ENCODE assay signal across 24 cellular contexts in genomic region chr1:17669866-17670451, GRCh38.
A peak's percentile ranks its signal among the peaks of the same experiment; 100 is the strongest.
DNase-seq lines count a peak whose midpoint lies in the region; ATAC-seq, FAIRE-seq and TF ChIP-seq lines count a peak whose summit lies in the region.
"Had no signal": no experiment of that assay in that cellular context is flagged by ENCODE, and none has a peak within 500 bp of the region (broad histone marks: within the 10 kb centered on the region; RNA-seq: fewer than 3 reads in every experiment).

No MANE protein-coding gene starts in this region.

- peak overlapping the region; percentile 31; the same call in 1 of the 2 replicates for H4K8ac ChIP-seq in H1 (ENCODE audit: extremely low read depth, insufficient read depth, low read length)

- intact Hi-C loops in CD14-positive monocyte (cut with micrococcal nuclease) = loop anchor here in 1 of 2 donors (10.0 kb wide), 1 partner anchor 155 kb away; no protein-coding TSS in a partner anchor
- intact Hi-C loops in left ventricle myocardium superior (cut with micrococcal nuclease) = no loop called here
- intact Hi-C loops in adrenal gland (cut with DNase I) = loop anchor here (10.0 kb wide), 2 partner anchors 155 to 425 kb away; no protein-coding TSS in a partner anchor

- H2BK20ac ChIP-seq in H1 (ENCODE audit: low read length) = no peak overlapping the region

- H3K36me3 Mint-ChIP-seq in CD14-positive monocyte = peaks cover 64 to 87% of the 10 kb centered on the region in 2 donors
- H3K36me3 Mint-ChIP-seq in activated T-helper 17 cell treated with anti-CD3 and anti-CD28 coated beads, Interleukin-2, amount 50 U/mL, for 72 hours (ENCODE audit: low read depth) = no peaks in the 10 kb centered on the region
- H3K36me3 Mint-ChIP-seq: activated naive CD8-positive, alpha-beta T cell treated with anti-CD3 and anti-CD28 coated beads, Interleukin-2, amount 10 ng/mL, durations not matched to agents 7 days and 5 days; naive thymus-derived CD8-positive, alpha-beta T cell had no signal

- no peaks in the 10 kb centered on the region for H3F3A ChIP-seq in GM23248 (ENCODE audit: insufficient read depth)

- no peaks in the 10 kb centered on the region for H3K23me2 ChIP-seq in H1 (ENCODE audit: low read depth, low read length)

- no peak overlapping the region for H2BK5ac ChIP-seq in H1 (ENCODE audit: low read depth, low read length)

- H3K79me1 ChIP-seq in H1 (ENCODE audit: low read depth, low read length) = peaks cover 2% of the 10 kb centered on the region; the same call in 1 of the 2 replicates

- no peak overlapping the region for H3K4me3 ChIP-seq in H1 (ENCODE audit: extremely low read depth in 1 of 4, insufficient read depth in 2 of 4, low read depth in 3 of 4, low read length in 4 of 4)
- no peak overlapping the region for H3K4me3 ChIP-seq in osteoblast (ENCODE audit: insufficient read depth, low read length)
- no peak overlapping the region for H3K4me3 ChIP-seq in GM23248
- no peak overlapping the region for H3K4me3 ChIP-seq in adrenal gland
- H3K4me3 ChIP-seq: hepatocyte, pancreas had no signal

- CTCF ChIA-PET in H1 (lab: Charles Lee; ENCODE audit: partially characterized antibody) = interaction anchor here (0.5 to 3.4 kb wide), 21 partner anchors 9 to 315 kb away, joined by 3 to 14 read pairs (median 4); no protein-coding TSS in a partner anchor

- H3K4me1 ChIP-seq in H1 (replicated peaks in 1 of 4; ENCODE audit: control insufficient read depth in 3 of 4, insufficient read depth in 4 of 4, low read length in 3 of 4) (peaks cover 0 to 19% (median 7%) of the 10 kb centered on the region in 4 experiments; a peak in 5 of 7 replicates), osteoblast (ENCODE audit: insufficient read depth, low read length) (no peaks in the 10 kb centered on the region), GM23248 (ENCODE audit: insufficient read depth) (no peaks in the 10 kb centered on the region), adrenal gland (replicated peaks in 1 of 2) (no peaks in the 10 kb centered on the region)
- H3K4me1 ChIP-seq: pancreas had no signal

- no peak overlapping the region for H3K4ac ChIP-seq in H1 (replicated peaks; ENCODE audit: insufficient read length, low read depth, low read length)

- H3K27ac ChIP-seq in H1 (ENCODE audit: low read depth, low read length) (no peak overlapping the region), osteoblast (ENCODE audit: low read depth, low read length) (no peak overlapping the region), GM23248 (no peak overlapping the region), adrenal gland (no peak overlapping the region)
- H3K27ac ChIP-seq: C4-2B, hepatocyte, pancreas had no signal

- TF ChIP-seq CTCF in CD14-positive monocyte (IDR thresholded peaks at IDR 0.05) (no peak), H1 (IDR thresholded peaks at IDR 0.05; ENCODE audit: control extremely low read depth in 1 of 3, insufficient read depth in 1 of 3, low read depth in 1 of 3, low read length in 3 of 3) (no peak), osteoblast (IDR thresholded peaks at IDR 0.05; ENCODE audit: extremely low read depth, low read depth, low read length) (no peak), adrenal gland (IDR thresholded peaks at IDR 0.05) (no peak)

- H3K14ac ChIP-seq in H1 (ENCODE audit: insufficient read length) = no peak overlapping the region

- no peak overlapping the region for H2AK5ac ChIP-seq in H1 (ENCODE audit: low read depth, low read length)

- no peak for FAIRE-seq in H1 (lab: Jason Lieb, UNC)
- FAIRE-seq: pancreas had no signal

- 93% methylated on average over 26 of the region's 26 CpGs; no CpG with 5 or more reads in 1 of the 2 experiments for WGBS in H1 (ENCODE audit: extremely low coverage in 1 of 2, insufficient coverage in 1 of 2, insufficient read length in 1 of 2, insufficient replicate concordance in 2 of 2, low coverage in 1 of 2, low lambda C conversion rate in 2 of 2, missing lambda C conversion rate in 1 of 2), 2 experiments
- WGBS in GM23248 (ENCODE audit: low coverage in 1 of 2, low lambda C conversion rate in 2 of 2, missing lambda C conversion rate in 2 of 2), 2 experiments = 82 to 86% methylated on average over 25 to 26 of the region's 26 CpGs
- 91 to 92% (median 92%) methylated on average over 22 to 26 of the region's 26 CpGs for WGBS in adrenal gland, 4 donors

- H3K4me3 Mint-ChIP-seq in CD14-positive monocyte = no peak overlapping the region
- H3K4me3 Mint-ChIP-seq in activated T-helper 17 cell treated with anti-CD3 and anti-CD28 coated beads, Interleukin-2, amount 50 U/mL, for 72 hours = no peak overlapping the region
- H3K4me3 Mint-ChIP-seq: activated naive CD8-positive, alpha-beta T cell treated with anti-CD3 and anti-CD28 coated beads, Interleukin-2, amount 10 ng/mL, durations not matched to agents 7 days and 5 days; naive thymus-derived CD8-positive, alpha-beta T cell; T-helper 2 cell treated with Interferon-gamma antibody and Interleukin-4, amounts not matched to agents 5 μg/mL and 100 μg/mL, for 36 hours had no signal

- TF ChIP-seq EP300 in H1 (IDR thresholded peaks at IDR 0.05; ENCODE audit: borderline replicate concordance in 1 of 2, low read depth in 2 of 2, low read length in 2 of 2) = no peak

- in situ Hi-C loops in GM23248 (cut with MboI) = loop anchor here (10.0 to 25.0 kb wide), 4 partner anchors 155 to 917 kb away; no protein-coding TSS in a partner anchor

- H3K4me2 ChIP-seq in H1 (ENCODE audit: insufficient read depth in 1 of 2, low read depth in 2 of 2, low read length in 2 of 2) (no peak overlapping the region), osteoblast (ENCODE audit: insufficient read depth, low read length) (no peak overlapping the region), GM23248 (ENCODE audit: unreplicated experiment) (no peak overlapping the region)
- H3K4me2 ChIP-seq: hepatocyte had no signal

- H3K36me3 ChIP-seq in H1 (ENCODE audit: control insufficient read depth in 2 of 4, insufficient read depth in 4 of 4, low read length in 3 of 4) = peaks cover 0 to 13% (median 8%) of the 10 kb centered on the region in 4 experiments; a peak in 4 of 8 replicates
- peaks cover 13% of the 10 kb centered on the region for H3K36me3 ChIP-seq in osteoblast (ENCODE audit: insufficient read depth, low read length)
- H3K36me3 ChIP-seq in GM23248 (ENCODE audit: low read depth) = no peaks in the 10 kb centered on the region; the same call in 1 of the 2 replicates
- H3K36me3 ChIP-seq in adrenal gland (replicated peaks in 1 of 2) = peaks cover 0 to 26% of the 10 kb centered on the region in 2 donors

- H2BK15ac ChIP-seq in H1 (ENCODE audit: low read length) = no peak overlapping the region

- peak overlapping the region in 5 of 7 donors; percentile 14 to 86 (median 41) for H3K27ac Mint-ChIP-seq in CD14-positive monocyte
- no peak overlapping the region for H3K27ac Mint-ChIP-seq in activated T-helper 17 cell treated with anti-CD3 and anti-CD28 coated beads, Interleukin-2, amount 50 U/mL, for 72 hours
- H3K27ac Mint-ChIP-seq: activated naive CD8-positive, alpha-beta T cell treated with anti-CD3 and anti-CD28 coated beads, Interleukin-2, amount 10 ng/mL, durations not matched to agents 7 days and 5 days; naive thymus-derived CD8-positive, alpha-beta T cell; T-helper 2 cell treated with Interferon-gamma antibody and Interleukin-4, amounts not matched to agents 5 μg/mL and 100 μg/mL, for 36 hours had no signal

- H3K9me2 ChIP-seq in GM23248 (ENCODE audit: insufficient read depth) = no peaks in the 10 kb centered on the region

- H3K9me3 ChIP-seq in H1 (ENCODE audit: insufficient read depth in 2 of 2, low read depth in 1 of 2, low read length in 1 of 2) (no peaks in the 10 kb centered on the region), osteoblast (ENCODE audit: low read depth, low read length) (no peaks in the 10 kb centered on the region), GM23248 (ENCODE audit: low read depth) (no peaks in the 10 kb centered on the region), adrenal gland (replicated peaks in 1 of 3) (no peaks in the 10 kb centered on the region)
- H3K9me3 ChIP-seq: pancreas had no signal

- DNase-seq in CD14-positive monocyte (ENCODE audit: low spot score) (no peak), H1 (ENCODE audit: low read depth in 1 of 2, low spot score in 2 of 2) (no peak), left ventricle myocardium superior (peak; percentile 70), osteoblast (ENCODE audit: insufficient read length, low spot score, missing footprints) (peak; percentile 70), GM23248 (no peak), adrenal gland (no peak)
- DNase-seq in activated CD4-positive, alpha-beta T cell treated with anti-CD3 and anti-CD28 coated beads, Interleukin-2, amount 50 U/mL, for 48 hours = no peak
- DNase-seq: activated CD4-positive, alpha-beta T cell treated with anti-CD3 and anti-CD28 coated beads, Interleukin-2, amount 50 U/mL, for 4 hours; activated CD8-positive, alpha-beta memory T cell treated with anti-CD3 and anti-CD28 coated beads, Interleukin-2, amount 50 U/mL, for 48 hours; activated effector memory CD4-positive, alpha-beta T cell treated with Interleukin-2 at 50 U/mL for 16 hours; activated naive CD8-positive, alpha-beta T cell treated with anti-CD3 and anti-CD28 coated beads, Interleukin-2, amount 10 ng/mL, durations not matched to agents 7 days and 5 days; cortex of kidney; KG1; mammary epithelial cell; naive thymus-derived CD8-positive, alpha-beta T cell; NCI-H1694 treated with DMSO at 0.1 percent for 48 hours; NCI-H526 treated with DMSO at 0.1 percent for 48 hours; pancreas had no signal

- H2AFZ ChIP-seq in H1 (ENCODE audit: low read length) (no peak overlapping the region), osteoblast (ENCODE audit: low read length) (no peak overlapping the region), GM23248 (no peak overlapping the region)
- H2AFZ ChIP-seq: hepatocyte had no signal

- H4K20me1 ChIP-seq in H1 (replicated peaks in 1 of 2; ENCODE audit: control insufficient read depth in 1 of 2, insufficient read depth in 2 of 2, low read length in 2 of 2) = peaks cover 5 to 9% of the 10 kb centered on the region in 2 experiments
- H4K20me1 ChIP-seq in osteoblast (ENCODE audit: insufficient read depth, low read length) = peaks cover 28% of the 10 kb centered on the region
- no peaks in the 10 kb centered on the region for H4K20me1 ChIP-seq in GM23248 (ENCODE audit: insufficient read depth)

- H4K91ac ChIP-seq in H1 (replicated peaks; ENCODE audit: insufficient read length, low read length) = no peak overlapping the region

- H2BK12ac ChIP-seq in H1 (ENCODE audit: low read depth, low read length) = no peak overlapping the region

- H3K9me3 Mint-ChIP-seq in CD14-positive monocyte = peaks cover 0 to 2% (median 0%) of the 10 kb centered on the region in 7 donors
- no peaks in the 10 kb centered on the region for H3K9me3 Mint-ChIP-seq in activated T-helper 17 cell treated with anti-CD3 and anti-CD28 coated beads, Interleukin-2, amount 50 U/mL, for 72 hours
- H3K9me3 Mint-ChIP-seq: activated naive CD8-positive, alpha-beta T cell treated with anti-CD3 and anti-CD28 coated beads, Interleukin-2, amount 10 ng/mL, durations not matched to agents 7 days and 5 days; naive thymus-derived CD8-positive, alpha-beta T cell; T-helper 2 cell treated with Interferon-gamma antibody and Interleukin-4, amounts not matched to agents 5 μg/mL and 100 μg/mL, for 36 hours had no signal

- H3K56ac ChIP-seq in H1 (replicated peaks; ENCODE audit: insufficient read length, low read depth, low read length) = no peak overlapping the region

- no peaks in the 10 kb centered on the region for H3K27me3 ChIP-seq in H1 (replicated peaks in 1 of 4; ENCODE audit: control insufficient read depth in 3 of 4, extremely low read depth in 1 of 4, insufficient read depth in 3 of 4, low read length in 3 of 4)
- no peaks in the 10 kb centered on the region for H3K27me3 ChIP-seq in osteoblast (ENCODE audit: insufficient read depth, low read length)
- no peaks in the 10 kb centered on the region for H3K27me3 ChIP-seq in GM23248 (replicated peaks; ENCODE audit: insufficient read depth)
- no peaks in the 10 kb centered on the region for H3K27me3 ChIP-seq in adrenal gland
- H3K27me3 ChIP-seq: hepatocyte, pancreas had no signal

- H2BK120ac ChIP-seq in H1 (replicated peaks; ENCODE audit: low read depth, low read length) = no peak overlapping the region

- no peak for TF ChIP-seq POLR2A in H1 (IDR thresholded peaks at IDR 0.05; ENCODE audit: control extremely low read depth in 1 of 2, low read depth in 2 of 2, low read length in 2 of 2)
- no peak for TF ChIP-seq POLR2A in adrenal gland (IDR thresholded peaks at IDR 0.05)

- no peaks in the 10 kb centered on the region for H3K79me2 ChIP-seq in H1 (ENCODE audit: control insufficient read depth in 1 of 2, insufficient read depth in 2 of 2, low read length in 2 of 2)
- H3K79me2 ChIP-seq in osteoblast (ENCODE audit: insufficient read depth, low read length) = no peaks in the 10 kb centered on the region
- H3K79me2 ChIP-seq in GM23248 (ENCODE audit: insufficient read depth) = no peaks in the 10 kb centered on the region
- H3K79me2 ChIP-seq: hepatocyte had no signal

- H3K18ac ChIP-seq in H1 (ENCODE audit: extremely low read depth, low read length) = no peak overlapping the region; the same call in 1 of the 2 replicates

- H3K9ac ChIP-seq in H1 (replicated peaks in 1 of 4; ENCODE audit: extremely low read depth in 1 of 4, low read depth in 3 of 4, low read length in 3 of 4) (no peak overlapping the region), GM23248 (no peak overlapping the region)

- H3K27me3 Mint-ChIP-seq in CD14-positive monocyte (ENCODE audit: low read depth in 3 of 3) = peaks cover 0 to 2% (median 1%) of the 10 kb centered on the region in 3 donors
- H3K27me3 Mint-ChIP-seq in activated T-helper 17 cell treated with anti-CD3 and anti-CD28 coated beads, Interleukin-2, amount 50 U/mL, for 72 hours = peaks cover 3% of the 10 kb centered on the region
- H3K27me3 Mint-ChIP-seq: activated naive CD8-positive, alpha-beta T cell treated with anti-CD3 and anti-CD28 coated beads, Interleukin-2, amount 10 ng/mL, durations not matched to agents 7 days and 5 days had no signal

- POLR2A ChIA-PET in H1 (lab: Charles Lee; ENCODE audit: partially characterized antibody) = interaction anchor here (1.9 kb wide), 1 partner anchor 9 kb away, joined by 5 read pairs; no protein-coding TSS in a partner anchor

- H3K4me1 Mint-ChIP-seq in CD14-positive monocyte = peaks cover 42% of the 10 kb centered on the region
- H3K4me1 Mint-ChIP-seq in activated T-helper 17 cell treated with anti-CD3 and anti-CD28 coated beads, Interleukin-2, amount 50 U/mL, for 72 hours = no peaks in the 10 kb centered on the region
- H3K4me1 Mint-ChIP-seq: activated naive CD8-positive, alpha-beta T cell treated with anti-CD3 and anti-CD28 coated beads, Interleukin-2, amount 10 ng/mL, durations not matched to agents 7 days and 5 days; naive thymus-derived CD8-positive, alpha-beta T cell had no signal

- peak; percentile 71 for ATAC-seq in left ventricle myocardium superior
- ATAC-seq in activated T-helper 17 cell treated with anti-CD3 and anti-CD28 coated beads, Interleukin-2, amount 50 U/mL, for 72 hours (replicated peaks) = no peak
- ATAC-seq: HCT116; naive thymus-derived CD8-positive, alpha-beta T cell; SK-N-SH treated with all-trans-retinoic acid at 6 μM for 48 hours had no signal

- H3K23ac ChIP-seq in H1 (ENCODE audit: insufficient read length) = no peak overlapping the region

- no peak for TF ChIP-seq RAD21 in H1 (IDR thresholded peaks at IDR 0.05 in 1 of 2, conservative IDR thresholded peaks at IDR 0.05 in 1 of 2; ENCODE audit: low read depth in 2 of 2, low read length in 2 of 2)

- no peak overlapping the region for H4K5ac ChIP-seq in H1 (ENCODE audit: insufficient read length, low read depth, low read length)

Comparison
In these comparisons a context has a peak if more than half of its experiments do, and no peak if none do; other contexts are left out.
1. DNase-seq: peak in left ventricle myocardium superior (single experiment) and osteoblast (single experiment); none in CD14-positive monocyte (single experiment), H1 (0 of 2), GM23248 (single experiment), activated CD4-positive, alpha-beta T cell treated with anti-CD3 and anti-CD28 coated beads, Interleukin-2, amount 50 U/mL, for 48 hours (0 of 2) and adrenal gland (0 of 7).